In the genomic region with DNA sequence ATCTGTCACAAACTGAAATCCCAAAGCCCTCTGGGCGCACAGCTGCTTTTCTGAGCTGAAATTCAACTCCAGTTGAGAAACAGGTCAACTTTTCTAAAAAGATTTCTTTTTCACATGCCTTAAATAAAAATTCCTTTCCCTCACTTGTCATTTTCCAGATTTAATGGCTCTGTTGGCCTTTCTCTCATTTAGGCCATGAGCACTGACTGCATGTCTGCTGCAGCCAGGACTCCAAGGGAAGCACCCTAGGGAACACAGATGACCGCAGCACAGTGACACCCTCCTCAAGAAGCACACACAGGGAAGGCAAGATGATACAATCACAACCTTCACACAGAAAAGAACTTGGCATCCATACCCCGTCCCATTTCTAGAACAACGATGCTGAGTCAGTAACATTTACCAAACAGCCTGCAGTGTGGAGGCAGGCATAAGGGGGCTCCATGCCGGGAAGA, we compare ENCODE assay signal across 13 cellular contexts. TPM values are rescaled to one million over a fixed set of nuclear protein-coding genes. Genes with fewer than 3 reads are reported as not detected.
DNase-seq lines count a peak whose midpoint lies in the region; ATAC-seq and TF ChIP-seq lines count a peak whose summit lies in the region.
"Had no signal": no experiment of that assay in that cellular context is flagged by ENCODE, and none has a peak within 500 bp of the region (broad histone marks: within the 10 kb centered on the region; RNA-seq: fewer than 3 reads in every experiment).

No MANE protein-coding gene starts in this region.

- no peak for ATAC-seq in GM21619 (IDR thresholded peaks at IDR 0.05; ENCODE audit: unreplicated experiment)
- ATAC-seq: left lobe of liver had no signal

- peak overlapping the region; percentile 47 to 70 for H3K27ac ChIP-seq in esophagus (ENCODE audit: low read depth in 2 of 2, low read length in 1 of 2)
- peak overlapping the region; percentile 46 for H3K27ac ChIP-seq in muscle layer of duodenum (ENCODE audit: low read length)

- no peaks in the 10 kb centered on the region for H3K9me3 Mint-ChIP-seq in type B pancreatic cell

- peaks cover 73% of the 10 kb centered on the region for H3K4me1 Mint-ChIP-seq in type B pancreatic cell (ENCODE audit: unreplicated experiment)

- peak; percentile 75 for DNase-seq in RPMI7951 (ENCODE audit: low read depth)
- DNase-seq in type B pancreatic cell (ENCODE audit: extremely low spot score, unreplicated experiment) = no peak
- no peak for DNase-seq in DMS79 treated with DMSO at 0.1 percent for 48 hours (lab: John Stamatoyannopoulos, UW)
- DNase-seq in A172 (ENCODE audit: low spot score) = no peak
- DNase-seq in T-helper 1 cell = no peak
- DNase-seq: activated T-cell treated with anti-CD3 and anti-CD28 coated beads, Interleukin-2, amount 50 U/mL, for 48 hours; KG1; NCI-H510A treated with DMSO at 0.1 percent for 48 hours; testis had no signal

- no peaks in the 10 kb centered on the region for H3K9me3 ChIP-seq in esophagus (ENCODE audit: control insufficient read depth in 2 of 2, insufficient read depth in 1 of 2, low read depth in 1 of 2, low read length in 1 of 2)
- no peaks in the 10 kb centered on the region for H3K9me3 ChIP-seq in muscle layer of duodenum (ENCODE audit: control insufficient read depth in 1 of 2, low read length in 2 of 2)
- H3K9me3 ChIP-seq: testis had no signal

- no peaks in the 10 kb centered on the region for H3K36me3 Mint-ChIP-seq in type B pancreatic cell

- peaks cover 5 to 6% of the 10 kb centered on the region in 2 donors for H3K4me1 ChIP-seq in esophagus (ENCODE audit: control insufficient read depth in 2 of 2, insufficient read depth in 2 of 2, low read length in 1 of 2)
- peaks cover 27 to 66% of the 10 kb centered on the region in 2 donors for H3K4me1 ChIP-seq in muscle layer of duodenum (ENCODE audit: control insufficient read depth in 1 of 2, insufficient read depth in 2 of 2, low read length in 2 of 2)

- H3K4me3 ChIP-seq in esophagus (ENCODE audit: low read depth in 1 of 2, low read length in 2 of 2) (no peak overlapping the region), muscle layer of duodenum (ENCODE audit: low read depth in 1 of 2, low read length in 2 of 2) (peak overlapping the region in 1 of 2 donors; percentile 12)
- H3K4me3 ChIP-seq: testis had no signal

- H3K36me3 ChIP-seq in esophagus (ENCODE audit: control insufficient read depth in 2 of 2, insufficient read depth in 2 of 2, low read length in 1 of 2) (no peaks in the 10 kb centered on the region), muscle layer of duodenum (ENCODE audit: control insufficient read depth in 1 of 2, insufficient read depth in 2 of 2, low read length in 2 of 2) (no peaks in the 10 kb centered on the region)

- TF ChIP-seq CTCF in type B pancreatic cell (conservative IDR thresholded peaks at IDR 0.05) = no peak

- 44 to 62% methylated on average over 5 of the region's 5 CpGs for WGBS in esophagus, 2 donors

- no peaks in the 10 kb centered on the region for H3K27me3 Mint-ChIP-seq in type B pancreatic cell

- peak overlapping the region; percentile 79 for H3K27ac Mint-ChIP-seq in type B pancreatic cell

- H3K27me3 ChIP-seq in esophagus (ENCODE audit: control insufficient read depth in 1 of 2, insufficient read depth in 2 of 2, low read length in 2 of 2) (no peaks in the 10 kb centered on the region), muscle layer of duodenum (ENCODE audit: low read depth, low read length) (no peaks in the 10 kb centered on the region)
- H3K27me3 ChIP-seq: testis had no signal

- H3K4me3 Mint-ChIP-seq in type B pancreatic cell = peak overlapping the region; percentile 73

RNA-seq across cellular contexts. Expression of gene AFAP1, which starts 34.2 kb away (rescaled TPM):
- total RNA-seq in RPMI7951 (2014; rRNA removed; shearing (Covaris generic)) = 31.4 and 33.0 TPM in 2 replicates
- 1 to 10 TPM; 2.0 to 4.0 TPM for polyA plus RNA-seq in esophagus
- 36.6 and 37.2 TPM in 2 replicates for total RNA-seq in type B pancreatic cell (ENCODE audit: low replicate concordance)
- 29.9 and 32.9 TPM in 2 replicates for total RNA-seq in A172 (2014; rRNA removed; shearing (Covaris generic))
